33 cellular contexts compared by ENCODE assay signal in the genomic region with DNA sequence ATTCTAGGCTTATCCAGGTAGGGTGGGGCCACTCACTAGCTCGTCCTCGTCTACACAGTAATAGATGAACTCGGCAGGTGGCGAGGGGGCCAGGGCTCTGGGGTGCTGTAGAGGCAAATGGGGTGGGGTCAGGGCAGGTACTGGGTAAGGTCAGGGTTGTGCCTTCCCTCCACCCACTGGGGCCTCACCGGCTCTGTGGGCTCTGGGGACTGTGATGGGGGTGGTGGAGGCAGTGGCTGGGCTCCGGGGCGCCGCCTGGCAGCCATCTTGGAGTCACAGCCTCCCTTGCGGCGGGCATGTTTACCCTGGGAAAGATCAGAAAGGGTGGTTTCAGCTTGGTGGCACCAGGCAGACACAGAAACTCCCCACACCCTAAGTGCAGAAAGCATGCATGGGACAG.
"Had no signal": no experiment of that assay in that cellular context is flagged by ENCODE, and none has a peak within 500 bp of the region (broad histone marks: within the 10 kb centered on the region; RNA-seq: fewer than 3 reads in every experiment).

No MANE protein-coding gene starts in this region.

- FAIRE-seq: astrocyte, bronchial epithelial cell, endometrium had no signal

- H3K27me3 Mint-ChIP-seq: activated CD4-positive, alpha-beta T cell treated with anti-CD3 and anti-CD28 coated beads for 36 hours; activated CD4-positive, alpha-beta T cell treated with anti-CD3 and anti-CD28 coated beads, Interleukin-2, amount 10 ng/mL, durations not matched to agents 7 days and 5 days; activated CD8-positive, alpha-beta T cell treated with anti-CD3 and anti-CD28 coated beads for 36 hours; activated naive CD8-positive, alpha-beta T cell; central memory CD8-positive, alpha-beta T cell had no signal

- ATAC-seq: activated CD4-positive, alpha-beta T cell treated with anti-CD3 and anti-CD28 coated beads for 36 hours; activated CD8-positive, alpha-beta T cell treated with anti-CD3 and anti-CD28 coated beads for 36 hours; foreskin keratinocyte; gastrocnemius medialis; heart left ventricle had no signal

- H3K27ac Mint-ChIP-seq: activated CD4-positive, alpha-beta T cell treated with anti-CD3 and anti-CD28 coated beads for 36 hours; activated CD4-positive, alpha-beta T cell treated with anti-CD3 and anti-CD28 coated beads, Interleukin-2, amount 10 ng/mL, durations not matched to agents 7 days and 5 days; activated CD8-positive, alpha-beta T cell treated with anti-CD3 and anti-CD28 coated beads for 36 hours; activated naive CD8-positive, alpha-beta T cell; activated T-helper 1 cell treated with anti-CD3 and anti-CD28 coated beads, Interleukin-12 subunit alpha, Interleukin-12 subunit beta, Interleukin-2, Interleukin-4 antibody, amounts not matched to agents 30 ng/mL and 10 ng/mL and 1 ng/mL, durations not matched to agents 14 hours and 24 hours and 36 hours; activated T-helper 2 cell treated with anti-CD3 and anti-CD28 coated beads, Interferon-gamma antibody, Interleukin-2, Interleukin-4, amounts not matched to agents 10 μg/mL and 5 μg/mL and 100 μg/mL, durations not matched to agents 14 hours and 24 hours and 36 hours had no signal

- H3K4me3 Mint-ChIP-seq: activated CD4-positive, alpha-beta T cell treated with anti-CD3 and anti-CD28 coated beads for 36 hours; activated CD4-positive, alpha-beta T cell treated with anti-CD3 and anti-CD28 coated beads, Interleukin-2, amount 10 ng/mL, durations not matched to agents 7 days and 5 days; activated CD8-positive, alpha-beta T cell treated with anti-CD3 and anti-CD28 coated beads for 36 hours; activated naive CD8-positive, alpha-beta T cell; activated T-helper 1 cell treated with anti-CD3 and anti-CD28 coated beads, Interleukin-12 subunit alpha, Interleukin-12 subunit beta, Interleukin-2, Interleukin-4 antibody, amounts not matched to agents 30 ng/mL and 10 ng/mL and 1 ng/mL, durations not matched to agents 14 hours and 24 hours and 36 hours; central memory CD8-positive, alpha-beta T cell had no signal

- H3K27ac ChIP-seq: brain microvascular endothelial cell, coronary artery, esophagus muscularis mucosa, foreskin keratinocyte, gastrocnemius medialis, heart left ventricle had no signal

- H3K9me3 Mint-ChIP-seq: activated CD4-positive, alpha-beta T cell treated with anti-CD3 and anti-CD28 coated beads, Interleukin-2, amount 10 ng/mL, durations not matched to agents 7 days and 5 days; activated CD8-positive, alpha-beta T cell treated with anti-CD3 and anti-CD28 coated beads for 36 hours; activated T-helper 1 cell treated with anti-CD3 and anti-CD28 coated beads, Interleukin-12 subunit alpha, Interleukin-12 subunit beta, Interleukin-2, Interleukin-4 antibody, amounts not matched to agents 30 ng/mL and 10 ng/mL and 1 ng/mL, durations not matched to agents 14 hours and 24 hours and 36 hours; activated T-helper 2 cell treated with anti-CD3 and anti-CD28 coated beads, Interferon-gamma antibody, Interleukin-2, Interleukin-4, amounts not matched to agents 10 μg/mL and 5 μg/mL and 100 μg/mL, durations not matched to agents 14 hours and 24 hours and 36 hours; central memory CD8-positive, alpha-beta T cell had no signal

- H3K9me3 ChIP-seq: esophagus muscularis mucosa, gastrocnemius medialis, heart left ventricle had no signal

- DNase-seq: activated CD4-positive, alpha-beta T cell treated with anti-CD3 and anti-CD28 coated beads for 36 hours; activated CD4-positive, alpha-beta T cell treated with anti-CD3 and anti-CD28 coated beads, Interleukin-2, amount 10 ng/mL, durations not matched to agents 7 days and 5 days; activated CD4-positive, alpha-beta T cell treated with anti-CD3 and anti-CD28 coated beads, Interleukin-2, amount 50 U/mL, for 48 hours; activated CD4-positive, CD25-positive, alpha-beta regulatory T cell; activated CD4-positive, CD25-positive, alpha-beta regulatory T cell treated with anti-CD3 and anti-CD28 coated beads, Interleukin-2, amount 50 U/mL, for 72 hours; activated CD8-positive, alpha-beta memory T cell treated with anti-CD3 and anti-CD28 coated beads for 24 hours; activated CD8-positive, alpha-beta T cell treated with anti-CD3 and anti-CD28 coated beads for 36 hours; activated effector memory CD4-positive, alpha-beta T cell treated with anti-CD3 and anti-CD28 coated beads, Interleukin-2, amount 50 U/mL, for 16 hours; activated naive CD4-positive, alpha-beta T cell treated with anti-CD3 and anti-CD28 coated beads, Interleukin-2, amount 50 U/mL, for 16 hours; activated T-cell treated with anti-CD3 and anti-CD28 coated beads, Interleukin-2, amount 50 U/mL, for 1 hour; activated T-cell treated with anti-CD3 and anti-CD28 coated beads, Interleukin-2, amount 50 U/mL, for 48 hours; amniotic stem cell; anterior cingulate cortex; brain microvascular endothelial cell; dermis blood vessel endothelial cell; effector CD4-positive, alpha-beta T cell; erythroblast; foreskin keratinocyte; gastrocnemius medialis; glutamatergic neuron; hypothalamus; T-helper 1 cell; T-helper 2 cell had no signal

- H3K4me3 ChIP-seq: coronary artery, esophagus muscularis mucosa, gastrocnemius medialis, heart left ventricle had no signal

- H3K27me3 ChIP-seq: brain microvascular endothelial cell, esophagus muscularis mucosa, foreskin keratinocyte, gastrocnemius medialis, heart left ventricle had no signal
